12 cellular contexts compared by ENCODE assay signal in the genomic region with DNA sequence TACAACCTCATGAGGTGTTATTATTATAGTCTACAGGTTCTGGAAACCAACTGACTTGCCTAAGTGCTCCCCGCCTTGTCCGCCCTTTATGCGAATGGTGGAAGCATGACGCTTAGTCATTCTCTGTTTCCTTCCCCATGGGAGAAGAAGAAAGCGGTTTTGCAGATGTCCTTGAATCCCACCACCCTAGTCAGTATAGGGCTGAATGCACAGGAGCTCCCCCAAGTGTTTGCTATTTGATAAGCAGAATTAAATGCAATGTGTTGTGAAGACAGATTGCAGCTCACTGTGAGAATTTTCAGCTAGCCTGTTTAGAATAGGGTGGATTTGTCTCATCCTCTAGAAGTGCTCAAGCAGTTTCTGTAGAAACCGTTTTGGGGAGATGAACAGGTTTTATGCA.
DNase-seq lines count a peak whose midpoint lies in the region; ATAC-seq and TF ChIP-seq lines count a peak whose summit lies in the region.
"Had no signal": no experiment of that assay in that cellular context is flagged by ENCODE, and none has a peak within 500 bp of the region (broad histone marks: within the 10 kb centered on the region; RNA-seq: fewer than 3 reads in every experiment).

No MANE protein-coding gene starts in this region.

- no peak for TF ChIP-seq EP300 in neural cell (conservative IDR thresholded peaks at IDR 0.05; ENCODE audit: poor library complexity, severe bottlenecking)

- no peak overlapping the region for H3K27ac ChIP-seq in neural cell (ENCODE audit: low read length)

- peak; percentile 17 for TF ChIP-seq CTCF in neural cell (IDR thresholded peaks at IDR 0.05; ENCODE audit: poor library complexity, severe bottlenecking)

- peaks cover 8% of the 10 kb centered on the region for H3K9me3 Mint-ChIP-seq in activated T-helper 17 cell treated with anti-CD3 and anti-CD28 coated beads, Interleukin-2, amount 50 U/mL, for 72 hours

- H3K36me3 Mint-ChIP-seq in activated T-helper 17 cell treated with anti-CD3 and anti-CD28 coated beads, Interleukin-2, amount 50 U/mL, for 72 hours (ENCODE audit: low read depth): no peaks in the 10 kb centered on the region
- H3K36me3 Mint-ChIP-seq: natural killer cell treated with Interleukin-12 subunit alpha and Interleukin-12 subunit beta and Interleukin-15 and Interleukin-18, amount 100 ng/mL, for 72 hours; stimulated activated effector memory CD8-positive, alpha-beta T cell treated with anti-CD3 and anti-CD28 coated beads, Interleukin-12 subunit alpha, Interleukin-12 subunit beta, amount 100 ng/mL, for 72 hours had no signal

- no peak overlapping the region for H3K4me2 ChIP-seq in neural cell (ENCODE audit: low read length)

- no peaks in the 10 kb centered on the region for H3K9me3 ChIP-seq in neural cell (ENCODE audit: low read length)

- no peaks in the 10 kb centered on the region for H3K27me3 Mint-ChIP-seq in activated T-helper 17 cell treated with anti-CD3 and anti-CD28 coated beads, Interleukin-2, amount 50 U/mL, for 72 hours
- H3K27me3 Mint-ChIP-seq: natural killer cell treated with Interleukin-12 subunit alpha and Interleukin-12 subunit beta and Interleukin-15 and Interleukin-18, amount 100 ng/mL, for 72 hours had no signal

- no peaks in the 10 kb centered on the region for H3K9me2 ChIP-seq in neural cell (ENCODE audit: insufficient read depth, low read length)

- no peaks in the 10 kb centered on the region for H3K36me3 ChIP-seq in neural cell (ENCODE audit: insufficient read depth, low read length)

- H3K79me2 ChIP-seq in neural cell (replicated peaks; ENCODE audit: insufficient read depth, low read length): no peaks in the 10 kb centered on the region

- H3K9ac ChIP-seq in neural cell (ENCODE audit: low read length): no peak overlapping the region

- H3K4me3 Mint-ChIP-seq in activated T-helper 17 cell treated with anti-CD3 and anti-CD28 coated beads, Interleukin-2, amount 50 U/mL, for 72 hours: no peak overlapping the region
- H3K4me3 Mint-ChIP-seq: natural killer cell treated with Interleukin-12 subunit alpha and Interleukin-12 subunit beta and Interleukin-15 and Interleukin-18, amount 100 ng/mL, for 72 hours; stimulated activated effector memory CD8-positive, alpha-beta T cell treated with anti-CD3 and anti-CD28 coated beads, Interleukin-12 subunit alpha, Interleukin-12 subunit beta, amount 100 ng/mL, for 72 hours had no signal

- no peak for TF ChIP-seq RAD21 in neural cell (conservative IDR thresholded peaks at IDR 0.05)

- DNase-seq in DMS 273 (lab: John Stamatoyannopoulos, UW; ENCODE audit: unreplicated experiment) (peak; percentile 34), DMS 273 treated with DMSO at 0.1 percent for 48 hours (lab: John Stamatoyannopoulos, UW) (no peak), NAMALWA (ENCODE audit: low spot score) (peak; percentile 38), astrocyte of the hippocampus (ENCODE audit: low read depth, low spot score) (peak; percentile 0), NCI-H2081 treated with DMSO at 0.1 percent for 48 hours (lab: John Stamatoyannopoulos, UW) (no peak)
- DNase-seq: 8988T, SHP77 treated with DMSO at 0.1 percent for 48 hours had no signal

- no peak overlapping the region for H2AFZ ChIP-seq in neural cell (ENCODE audit: low read depth, low read length)

- no peaks in the 10 kb centered on the region for H4K20me1 ChIP-seq in neural cell (ENCODE audit: insufficient read depth)

- H3K27me3 ChIP-seq in neural cell (ENCODE audit: insufficient read depth, low read depth, low read length): no peaks in the 10 kb centered on the region

- H3K4me1 Mint-ChIP-seq in activated T-helper 17 cell treated with anti-CD3 and anti-CD28 coated beads, Interleukin-2, amount 50 U/mL, for 72 hours: no peaks in the 10 kb centered on the region
- H3K4me1 Mint-ChIP-seq: stimulated activated effector memory CD8-positive, alpha-beta T cell treated with anti-CD3 and anti-CD28 coated beads, Interleukin-12 subunit alpha, Interleukin-12 subunit beta, amount 100 ng/mL, for 72 hours had no signal

- no peak for ATAC-seq in activated T-helper 17 cell treated with anti-CD3 and anti-CD28 coated beads, Interleukin-2, amount 50 U/mL, for 72 hours (replicated peaks)
- no peak for ATAC-seq in GM18502 (IDR thresholded peaks at IDR 0.05; ENCODE audit: poor library complexity, unreplicated experiment)
- ATAC-seq: natural killer cell treated with Interleukin-12 subunit alpha and Interleukin-12 subunit beta and Interleukin-15 and Interleukin-18, amount 100 ng/mL, for 72 hours; stimulated activated effector memory CD8-positive, alpha-beta T cell treated with anti-CD3 and anti-CD28 coated beads, Interleukin-12 subunit alpha, Interleukin-12 subunit beta, amount 100 ng/mL, for 72 hours had no signal

- no peak overlapping the region for H3K4me3 ChIP-seq in neural cell (ENCODE audit: low read length)

- no peaks in the 10 kb centered on the region for H3F3A ChIP-seq in neural cell (ENCODE audit: insufficient read depth, low read length, poor library complexity, severe bottlenecking)

- no peak overlapping the region for H3K27ac Mint-ChIP-seq in activated T-helper 17 cell treated with anti-CD3 and anti-CD28 coated beads, Interleukin-2, amount 50 U/mL, for 72 hours
- H3K27ac Mint-ChIP-seq: natural killer cell treated with Interleukin-12 subunit alpha and Interleukin-12 subunit beta and Interleukin-15 and Interleukin-18, amount 100 ng/mL, for 72 hours; stimulated activated effector memory CD8-positive, alpha-beta T cell treated with anti-CD3 and anti-CD28 coated beads, Interleukin-12 subunit alpha, Interleukin-12 subunit beta, amount 100 ng/mL, for 72 hours had no signal

TF ChIP-seq in neural cell, 6 proteins besides CTCF, POLR2A, EP300 and RAD21:
- no peak for TF ChIP-seq POLR2AphosphoS5 (IDR thresholded peaks at IDR 0.05)
- no peak for TF ChIP-seq EZH2 (IDR thresholded peaks at IDR 0.05; ENCODE audit: borderline replicate concordance, insufficient read depth, low read length, poor library complexity, severe bottlenecking)
- TF ChIP-seq TAF1 (IDR thresholded peaks at IDR 0.05; ENCODE audit: low read depth): no peak
- TF ChIP-seq REST (IDR thresholded peaks at IDR 0.05; ENCODE audit: borderline replicate concordance): no peak
- no peak for TF ChIP-seq SMC3 (conservative IDR thresholded peaks at IDR 0.05; ENCODE audit: poor library complexity)
- no peak for TF ChIP-seq MXI1 (conservative IDR thresholded peaks at IDR 0.05; ENCODE audit: poor library complexity, severe bottlenecking)

Comparison
In these comparisons a context has a peak if more than half of its experiments do, and no peak if none do; other contexts are left out.
1. DNase-seq: peak in DMS 273 (single experiment), NAMALWA (single experiment) and astrocyte of the hippocampus (single experiment); none in DMS 273 treated with DMSO at 0.1 percent for 48 hours (single experiment) and NCI-H2081 treated with DMSO at 0.1 percent for 48 hours (single experiment).